9 cellular contexts compared by ENCODE assay signal in genomic region chr1:155648207-155649147, GRCh38. TPM values are rescaled to one million over a fixed set of nuclear protein-coding genes. Genes with fewer than 3 reads are reported as not detected.
DNase-seq lines count a peak whose midpoint lies in the region; ATAC-seq lines count a peak whose summit lies in the region.
"Had no signal": no experiment of that assay in that cellular context is flagged by ENCODE, and none has a peak within 500 bp of the region (broad histone marks: within the 10 kb centered on the region; RNA-seq: fewer than 3 reads in every experiment).

No MANE protein-coding gene starts in this region.

- peak overlapping the region; percentile 60 for H3K27ac ChIP-seq in mesodermal cell (ENCODE audit: low read depth, low read length, severe bottlenecking)

- peak; percentile 61 to 73 for DNase-seq in NCI-H526 (lab: John Stamatoyannopoulos, UW)
- no peak for DNase-seq in NCI-H526 treated with DMSO at 0.1 percent for 48 hours (lab: John Stamatoyannopoulos, UW)
- peak; percentile 75 for DNase-seq in OCI-M1 (lab: John Stamatoyannopoulos, UW)
- DNase-seq in activated CD8-positive, alpha-beta memory T cell treated with anti-CD3 and anti-CD28 coated beads, Interleukin-2, amount 50 U/mL, for 48 hours = no peak

- peaks cover 40% of the 10 kb centered on the region for H3K4me1 Mint-ChIP-seq in dendritic cell treated with granulocyte-macrophage colony-stimulating factor and Interleukin-4, amounts not matched to agents 40 ng/mL and 50 ng/mL, for 4 days (ENCODE audit: low read depth)

- H3K4me1 ChIP-seq in mesodermal cell (ENCODE audit: control insufficient read depth, insufficient read depth, low read length, poor library complexity, severe bottlenecking) = peaks cover 7% of the 10 kb centered on the region

- H3K27me3 Mint-ChIP-seq in dendritic cell treated with granulocyte-macrophage colony-stimulating factor and Interleukin-4, amounts not matched to agents 40 ng/mL and 50 ng/mL, for 4 days = no peaks in the 10 kb centered on the region
- H3K27me3 Mint-ChIP-seq: B cell had no signal

- peaks cover 7% of the 10 kb centered on the region for H3K9me3 ChIP-seq in mesodermal cell (ENCODE audit: control insufficient read depth, low read length)

- 68 to 72% methylated on average over 6 to 10 of the region's 11 CpGs for WGBS in mesodermal cell (ENCODE audit: insufficient coverage in 2 of 2), 2 experiments

- no peaks in the 10 kb centered on the region for H3K36me3 Mint-ChIP-seq in dendritic cell treated with granulocyte-macrophage colony-stimulating factor and Interleukin-4, amounts not matched to agents 40 ng/mL and 50 ng/mL, for 4 days (ENCODE audit: low read depth)

- peak overlapping the region; percentile 77 for H3K27ac Mint-ChIP-seq in dendritic cell treated with granulocyte-macrophage colony-stimulating factor and Interleukin-4, amounts not matched to agents 40 ng/mL and 50 ng/mL, for 4 days
- H3K27ac Mint-ChIP-seq: B cell had no signal

- H3K9me3 Mint-ChIP-seq in dendritic cell treated with granulocyte-macrophage colony-stimulating factor and Interleukin-4, amounts not matched to agents 40 ng/mL and 50 ng/mL, for 4 days = peaks cover 10% of the 10 kb centered on the region

- H3K4me3 Mint-ChIP-seq in dendritic cell treated with granulocyte-macrophage colony-stimulating factor and Interleukin-4, amounts not matched to agents 40 ng/mL and 50 ng/mL, for 4 days = no peak overlapping the region
- H3K4me3 Mint-ChIP-seq: B cell had no signal

- ATAC-seq in GM21381 (IDR thresholded peaks at IDR 0.05; ENCODE audit: unreplicated experiment) (no peak), GM21526 (IDR thresholded peaks at IDR 0.05; ENCODE audit: low FRiP score, unreplicated experiment) (no peak)

- intact Hi-C loops in dendritic cell treated with granulocyte-macrophage colony-stimulating factor and Interleukin-4, amounts not matched to agents 40 ng/mL and 50 ng/mL, for 4 days (cut with micrococcal nuclease) = no loop called here

- no peaks in the 10 kb centered on the region for H3K36me3 ChIP-seq in mesodermal cell (ENCODE audit: control insufficient read depth, insufficient read depth, low read length)

- no peak overlapping the region for H3K4me3 ChIP-seq in mesodermal cell (ENCODE audit: extremely low read depth, insufficient read depth, low read length, poor library complexity, severe bottlenecking)

RNA-seq across cellular contexts. Expression of gene MSTO1, which starts 38.5 kb away (rescaled TPM):
- polyA plus RNA-seq in mesodermal cell (2013, experiment 1 of 2) = 32.0 TPM
- 30.2 TPM for polyA plus RNA-seq in mesodermal cell (2013, experiment 2 of 2)

RNA-seq across cellular contexts. Expression of gene YY1AP1, which starts 40.1 kb away (rescaled TPM):
- polyA plus RNA-seq in mesodermal cell (2013, experiment 1 of 2) = 40.9 TPM
- polyA plus RNA-seq in mesodermal cell (2013, experiment 2 of 2) = 42.6 TPM

RNA-seq across cellular contexts. Expression of gene DAP3, which starts 40.4 kb away (rescaled TPM):
- 83.3 TPM for polyA plus RNA-seq in mesodermal cell (2013, experiment 1 of 2)
- 77.4 TPM for polyA plus RNA-seq in mesodermal cell (2013, experiment 2 of 2)

Comparison
In these comparisons a context has a peak if more than half of its experiments do, and no peak if none do; other contexts are left out.
1. DNase-seq: peak in NCI-H526 (2 of 2) and OCI-M1 (single experiment); none in NCI-H526 treated with DMSO at 0.1 percent for 48 hours (single experiment) and activated CD8-positive, alpha-beta memory T cell treated with anti-CD3 and anti-CD28 coated beads, Interleukin-2, amount 50 U/mL, for 48 hours (single experiment).